18 cellular contexts compared by ENCODE assay signal in the genomic region with DNA sequence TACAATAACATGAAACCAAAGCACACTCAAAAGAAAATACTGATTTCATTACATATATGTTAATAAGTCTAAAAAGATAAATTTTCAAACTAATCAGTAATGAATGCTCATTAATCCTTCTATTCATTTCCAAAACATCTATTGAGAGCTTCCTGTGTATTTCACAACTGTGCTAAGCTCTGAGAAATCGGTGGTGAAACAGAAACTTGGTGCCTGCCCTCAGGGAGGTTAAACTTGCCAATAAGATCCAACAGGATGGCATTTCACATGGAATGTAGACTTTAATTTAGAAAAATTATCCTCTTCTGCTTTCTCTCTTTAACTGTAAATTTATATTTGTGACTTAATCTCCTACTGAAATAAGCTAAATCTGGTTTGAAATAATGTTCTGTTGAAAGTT.
DNase-seq lines count a peak whose midpoint lies in the region; ATAC-seq and TF ChIP-seq lines count a peak whose summit lies in the region.
"Had no signal": no experiment of that assay in that cellular context is flagged by ENCODE, and none has a peak within 500 bp of the region (broad histone marks: within the 10 kb centered on the region; RNA-seq: fewer than 3 reads in every experiment).

No MANE protein-coding gene starts in this region.

- H3K4me3 Mint-ChIP-seq in activated naive CD8-positive, alpha-beta T cell treated with anti-CD3 and anti-CD28 coated beads for 36 hours, result no peak overlapping the region
- H3K4me3 Mint-ChIP-seq: B cell; CD4-positive, alpha-beta T cell; CD8-positive, alpha-beta T cell had no signal

- ATAC-seq in SK-N-SH treated with all-trans-retinoic acid at 6 μM for 48 hours (no peak), psoas muscle (no peak), GM21367 (IDR thresholded peaks at IDR 0.05; ENCODE audit: unreplicated experiment) (no peak)
- ATAC-seq: A549; CD8-positive, alpha-beta T cell; GM12878 had no signal

- H3K9ac ChIP-seq in SK-N-SH, result no peak overlapping the region
- H3K9ac ChIP-seq: BLaER1 treated with 17β-estradiol and CSF1 and Interleukin-3, amounts not matched to agents 10 nM and 100 nM had no signal

- no peaks in the 10 kb centered on the region for H4K20me1 ChIP-seq in SK-N-SH (ENCODE audit: insufficient read depth)
- H4K20me1 ChIP-seq: BLaER1 treated with 17β-estradiol and CSF1 and Interleukin-3, amounts not matched to agents 10 nM and 100 nM had no signal

- DNase-seq in SK-N-SH (no peak), psoas muscle (no peak)
- no peak for DNase-seq in activated naive CD8-positive, alpha-beta T cell treated with anti-CD3 and anti-CD28 coated beads for 36 hours
- DNase-seq: AML-193; Caco-2; Calu3; CD4-positive, alpha-beta T cell; CD8-positive, alpha-beta T cell; DMS79 treated with DMSO at 0.1 percent for 48 hours had no signal

- H3K4me1 ChIP-seq in SK-N-SH (ENCODE audit: control insufficient read depth in 1 of 2, insufficient read depth in 2 of 2, low read depth in 1 of 2, low read length in 1 of 2) (peaks cover 0 to 6% of the 10 kb centered on the region in 2 experiments; a peak in 3 of 4 replicates), psoas muscle (peaks cover 8% of the 10 kb centered on the region), thymus (ENCODE audit: control insufficient read depth, insufficient read depth, low read length) (no peaks in the 10 kb centered on the region)
- H3K4me1 ChIP-seq: A549; BLaER1 treated with 17β-estradiol and CSF1 and Interleukin-3, amounts not matched to agents 10 nM and 100 nM; Caco-2 had no signal

- intact Hi-C loops in psoas muscle (cut with DNase I), result loop anchor here in 1 of 2 donors (1.0 kb wide), 1 partner anchor 19 kb away; no protein-coding TSS in a partner anchor

- H3K9me2 ChIP-seq in SK-N-SH, result no peaks in the 10 kb centered on the region

- H3K9me3 ChIP-seq in SK-N-SH (0 out of 2 replicates have a peak, but pooled peaks cover 7% of the 10 kb centered on the region), psoas muscle (no peaks in the 10 kb centered on the region), thymus (ENCODE audit: control insufficient read depth) (no peaks in the 10 kb centered on the region)
- H3K9me3 ChIP-seq: A549 had no signal

- no peak overlapping the region for H3K4me2 ChIP-seq in SK-N-SH
- H3K4me2 ChIP-seq: A549; BLaER1 treated with 17β-estradiol and CSF1 and Interleukin-3, amounts not matched to agents 10 nM and 100 nM had no signal

- POLR2A ChIA-PET in SK-N-SH (lab: Yijun Ruan, JAX), result no interaction called here

- CTCF ChIA-PET in SK-N-SH (lab: Yijun Ruan, JAX), result no interaction called here

- TF ChIP-seq CTCF in SK-N-SH (IDR thresholded peaks at IDR 0.05), result no peak
- no peak for TF ChIP-seq CTCF in psoas muscle (IDR thresholded peaks at IDR 0.05)

- no peak overlapping the region for H3K27ac Mint-ChIP-seq in activated naive CD8-positive, alpha-beta T cell treated with anti-CD3 and anti-CD28 coated beads for 36 hours
- H3K27ac Mint-ChIP-seq: B cell; CD4-positive, alpha-beta T cell; CD8-positive, alpha-beta T cell had no signal

- peak overlapping the region; percentile 37; the same call in 1 of the 2 replicates for H2AFZ ChIP-seq in SK-N-SH (ENCODE audit: low read depth)

- H3K27me3 Mint-ChIP-seq in activated naive CD8-positive, alpha-beta T cell treated with anti-CD3 and anti-CD28 coated beads for 36 hours, result peaks cover 5% of the 10 kb centered on the region

- no peaks in the 10 kb centered on the region for H3K79me2 ChIP-seq in SK-N-SH (ENCODE audit: insufficient read depth)

- H3K4me3 ChIP-seq in SK-N-SH (ENCODE audit: low read depth in 2 of 2, low read length in 1 of 2), result no peak overlapping the region
- H3K4me3 ChIP-seq in psoas muscle, result no peak overlapping the region
- no peak overlapping the region for H3K4me3 ChIP-seq in thymus (ENCODE audit: low read length)
- H3K4me3 ChIP-seq: A549; BLaER1 treated with 17β-estradiol and CSF1 and Interleukin-3, amounts not matched to agents 10 nM and 100 nM; GM12878 had no signal

- H3F3A ChIP-seq in SK-N-SH (replicated peaks; ENCODE audit: insufficient read depth), result peaks cover 11% of the 10 kb centered on the region

- H3K36me3 Mint-ChIP-seq in activated naive CD8-positive, alpha-beta T cell treated with anti-CD3 and anti-CD28 coated beads for 36 hours, result peaks cover 7% of the 10 kb centered on the region
- H3K36me3 Mint-ChIP-seq: CD8-positive, alpha-beta T cell had no signal

- H3K4me1 Mint-ChIP-seq in activated naive CD8-positive, alpha-beta T cell treated with anti-CD3 and anti-CD28 coated beads for 36 hours, result peaks cover 20% of the 10 kb centered on the region
- H3K4me1 Mint-ChIP-seq: B cell had no signal

- 0% methylated on average over 1 of the region's 1 CpG for WGBS in SK-N-SH (ENCODE audit: low lambda C conversion rate)
- 0% methylated on average over 1 of the region's 1 CpG for WGBS in psoas muscle, 3 donors
- 0% methylated on average over 1 of the region's 1 CpG for WGBS in thymus

- H3K27me3 ChIP-seq in SK-N-SH (ENCODE audit: insufficient read depth) (no peaks in the 10 kb centered on the region), psoas muscle (ENCODE audit: insufficient read depth in 3 of 3, low read length in 2 of 3) (no peaks in the 10 kb centered on the region), thymus (ENCODE audit: control insufficient read depth, insufficient read depth) (no peaks in the 10 kb centered on the region)
- H3K27me3 ChIP-seq: BLaER1 treated with 17β-estradiol and CSF1 and Interleukin-3, amounts not matched to agents 10 nM and 100 nM had no signal

- TF ChIP-seq RAD21 in SK-N-SH (IDR thresholded peaks at IDR 0.05; ENCODE audit: low read length), result no peak

- peaks cover 12% of the 10 kb centered on the region for H3K9me3 Mint-ChIP-seq in activated naive CD8-positive, alpha-beta T cell treated with anti-CD3 and anti-CD28 coated beads for 36 hours
- H3K9me3 Mint-ChIP-seq: CD4-positive, alpha-beta T cell; CD8-positive, alpha-beta T cell had no signal

- TF ChIP-seq EP300 in SK-N-SH (IDR thresholded peaks at IDR 0.05; ENCODE audit: borderline replicate concordance in 1 of 2, low read depth in 1 of 2, low read length in 1 of 2), result no peak

- no peaks in the 10 kb centered on the region for H3K36me3 ChIP-seq in SK-N-SH (replicated peaks in 1 of 2; ENCODE audit: control insufficient read depth in 1 of 2, insufficient read depth in 2 of 2, low read length in 1 of 2)
- no peaks in the 10 kb centered on the region for H3K36me3 ChIP-seq in psoas muscle (ENCODE audit: insufficient read depth in 1 of 2, low read depth in 1 of 2)
- H3K36me3 ChIP-seq in thymus (ENCODE audit: control insufficient read depth, insufficient read depth), result no peaks in the 10 kb centered on the region
- H3K36me3 ChIP-seq: BLaER1 treated with 17β-estradiol and CSF1 and Interleukin-3, amounts not matched to agents 10 nM and 100 nM had no signal

- H3K27ac ChIP-seq in SK-N-SH (ENCODE audit: low read depth in 2 of 2, low read length in 1 of 2) (peak overlapping the region in 1 of 2 experiments; percentile 56; a peak in 1 of 4 replicates), psoas muscle (peak overlapping the region; percentile 62), thymus (ENCODE audit: low read depth) (peak overlapping the region; percentile 12)
- H3K27ac ChIP-seq: 22Rv1; A549; BLaER1 treated with 17β-estradiol and CSF1 and Interleukin-3, amounts not matched to agents 10 nM and 100 nM; C4-2B had no signal

TF ChIP-seq in SK-N-SH, 30 proteins besides CTCF, POLR2A, EP300 and RAD21:
- TF ChIP-seq POLR2AphosphoS5 (IDR thresholded peaks at IDR 0.05; ENCODE audit: low read depth, low read length), result no peak

TF ChIP-seq in SK-N-SH treated with all-trans-retinoic acid at 6 μM for 48 hours, 23 proteins besides CTCF, POLR2A, EP300 and RAD21:
- TF ChIP-seq BACH2 (CRISPR knock-in tag; IDR thresholded peaks at IDR 0.05; ENCODE audit: borderline replicate concordance) (no peak), ZNF70 (CRISPR knock-in tag; IDR thresholded peaks at IDR 0.05) (no peak), TCF4 (CRISPR knock-in tag; IDR thresholded peaks at IDR 0.05; ENCODE audit: borderline replicate concordance) (no peak)
